9 cellular contexts compared by ENCODE assay signal in genomic region chr1:184163674-184164470, GRCh38.
DNase-seq lines count a peak whose midpoint lies in the region; ATAC-seq and TF ChIP-seq lines count a peak whose summit lies in the region.
"Had no signal": no experiment of that assay in that cellular context is flagged by ENCODE, and none has a peak within 500 bp of the region (broad histone marks: within the 10 kb centered on the region; RNA-seq: fewer than 3 reads in every experiment).

No MANE protein-coding gene starts in this region.

- POLR2A ChIA-PET in activated CD4-positive, alpha-beta memory T cell treated with anti-CD3 and anti-CD28 coated beads, Interleukin-2, amount 10 ng/mL, durations not matched to agents 7 days and 5 days (lab: Charles Lee): interaction anchor here (0.7 kb wide), 1 partner anchor 112 kb away, joined by 3 read pairs; no protein-coding TSS in a partner anchor

- peaks cover 2% of the 10 kb centered on the region for H3K36me3 Mint-ChIP-seq in activated CD4-positive, alpha-beta memory T cell treated with anti-CD3 and anti-CD28 coated beads, Interleukin-2, amount 10 ng/mL, durations not matched to agents 7 days and 5 days (ENCODE audit: low read depth)
- no peaks in the 10 kb centered on the region for H3K36me3 Mint-ChIP-seq in osteocyte (ENCODE audit: unreplicated experiment)

- H3K27ac Mint-ChIP-seq in activated CD4-positive, alpha-beta memory T cell treated with anti-CD3 and anti-CD28 coated beads, Interleukin-2, amount 10 ng/mL, durations not matched to agents 7 days and 5 days: no peak overlapping the region
- peak overlapping the region; percentile 57 for H3K27ac Mint-ChIP-seq in osteocyte (ENCODE audit: unreplicated experiment)

- CTCF ChIA-PET in activated CD4-positive, alpha-beta memory T cell treated with anti-CD3 and anti-CD28 coated beads, Interleukin-2, amount 10 ng/mL, durations not matched to agents 7 days and 5 days (lab: Charles Lee): interaction anchor here (1.1 kb wide), 1 partner anchor 500 kb away, joined by 3 read pairs; no protein-coding TSS in a partner anchor

- no peak overlapping the region for H3K4me3 Mint-ChIP-seq in activated CD4-positive, alpha-beta memory T cell treated with anti-CD3 and anti-CD28 coated beads, Interleukin-2, amount 10 ng/mL, durations not matched to agents 7 days and 5 days
- H3K4me3 Mint-ChIP-seq in osteocyte (ENCODE audit: unreplicated experiment): no peak overlapping the region
- H3K4me3 Mint-ChIP-seq: neural crest cell had no signal

- DNase-seq in stimulated activated CD4-positive, alpha-beta T cell treated with anti-CD3 and anti-CD28 coated beads, Interleukin-15, amount 100 ng/mL, for 24 hours: peak; percentile 17
- no peak for DNase-seq in stimulated activated CD4-positive, alpha-beta T cell treated with anti-CD3 and anti-CD28 coated beads, Interleukin-4, amount 100 ng/mL, for 1 hour
- DNase-seq in activated CD4-positive, alpha-beta memory T cell treated with anti-CD3 and anti-CD28 coated beads, Interleukin-2, amount 10 ng/mL, durations not matched to agents 7 days and 5 days: peak; percentile 24
- DNase-seq in osteocyte (ENCODE audit: extremely low spot score, unreplicated experiment): no peak
- DNase-seq in NCI-H2227 (lab: John Stamatoyannopoulos, UW; ENCODE audit: unreplicated experiment): no peak
- no peak for DNase-seq in stimulated activated CD4-positive, alpha-beta T cell treated with anti-CD3 and anti-CD28 coated beads, Interleukin-2, amount 100 ng/mL, for 24 hours
- no peak for DNase-seq in NCI-H146 treated with DMSO at 0.1 percent for 48 hours (lab: John Stamatoyannopoulos, UW; ENCODE audit: unreplicated experiment)

- ATAC-seq in HG03103 (IDR thresholded peaks at IDR 0.05; ENCODE audit: low read depth, unreplicated experiment): peak; percentile 84

- no peaks in the 10 kb centered on the region for H3K27me3 Mint-ChIP-seq in activated CD4-positive, alpha-beta memory T cell treated with anti-CD3 and anti-CD28 coated beads, Interleukin-2, amount 10 ng/mL, durations not matched to agents 7 days and 5 days
- no peaks in the 10 kb centered on the region for H3K27me3 Mint-ChIP-seq in osteocyte (ENCODE audit: unreplicated experiment)

- TF ChIP-seq CTCF in osteocyte (IDR thresholded peaks at IDR 0.05): no peak

- peaks cover 23% of the 10 kb centered on the region for H3K4me1 Mint-ChIP-seq in activated CD4-positive, alpha-beta memory T cell treated with anti-CD3 and anti-CD28 coated beads, Interleukin-2, amount 10 ng/mL, durations not matched to agents 7 days and 5 days
- peaks cover 7% of the 10 kb centered on the region for H3K4me1 Mint-ChIP-seq in osteocyte (ENCODE audit: unreplicated experiment)
- H3K4me1 Mint-ChIP-seq: neural crest cell had no signal

- H3K9me3 Mint-ChIP-seq in activated CD4-positive, alpha-beta memory T cell treated with anti-CD3 and anti-CD28 coated beads, Interleukin-2, amount 10 ng/mL, durations not matched to agents 7 days and 5 days: peaks cover 5% of the 10 kb centered on the region
- no peaks in the 10 kb centered on the region for H3K9me3 Mint-ChIP-seq in osteocyte (ENCODE audit: unreplicated experiment)
- H3K9me3 Mint-ChIP-seq: neural crest cell had no signal

Comparison
In these comparisons a context has a peak if more than half of its experiments do, and no peak if none do; other contexts are left out.
1. DNase-seq: peak in stimulated activated CD4-positive, alpha-beta T cell treated with anti-CD3 and anti-CD28 coated beads, Interleukin-15, amount 100 ng/mL, for 24 hours (single experiment) and activated CD4-positive, alpha-beta memory T cell treated with anti-CD3 and anti-CD28 coated beads, Interleukin-2, amount 10 ng/mL, durations not matched to agents 7 days and 5 days (single experiment); none in stimulated activated CD4-positive, alpha-beta T cell treated with anti-CD3 and anti-CD28 coated beads, Interleukin-4, amount 100 ng/mL, for 1 hour (single experiment), osteocyte (single experiment), NCI-H2227 (single experiment), stimulated activated CD4-positive, alpha-beta T cell treated with anti-CD3 and anti-CD28 coated beads, Interleukin-2, amount 100 ng/mL, for 24 hours (0 of 2) and NCI-H146 treated with DMSO at 0.1 percent for 48 hours (single experiment).